In the genomic region with DNA sequence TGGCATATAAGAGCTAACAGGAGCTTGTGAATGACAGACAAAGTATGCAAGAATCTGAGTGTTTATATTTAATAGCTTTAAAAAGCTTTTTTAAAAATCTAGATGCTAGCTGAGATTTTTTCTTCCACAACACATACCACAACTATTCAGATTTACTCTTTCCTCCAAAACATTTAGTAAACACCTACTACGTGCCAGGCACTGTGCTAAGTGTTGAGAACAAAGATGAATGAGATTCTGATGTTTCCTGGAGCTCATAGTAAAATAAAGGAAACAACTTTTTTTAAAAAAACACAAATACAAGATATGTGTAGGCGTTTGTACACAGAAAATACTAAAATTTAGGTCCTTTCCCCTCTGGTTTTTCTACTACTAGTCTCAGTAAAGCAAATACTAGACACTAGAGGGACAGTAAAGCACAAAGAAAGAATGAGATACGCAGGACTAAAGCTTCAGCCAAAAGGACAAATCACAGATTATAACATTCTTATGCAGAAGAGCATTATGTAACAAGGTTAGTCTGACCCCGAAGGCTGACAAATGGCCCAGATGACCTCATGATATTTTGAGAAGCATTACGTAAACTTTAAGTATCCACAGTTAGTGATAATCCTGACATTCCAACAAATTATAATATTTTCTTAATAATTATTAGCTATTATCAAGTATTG, we compare ENCODE assay signal across 26 cellular contexts.
"Had no signal": no experiment of that assay in that cellular context is flagged by ENCODE, and none has a peak within 500 bp of the region (broad histone marks: within the 10 kb centered on the region; RNA-seq: fewer than 3 reads in every experiment).

No MANE protein-coding gene starts in this region.

- H3K4me3 ChIP-seq: body of pancreas, colonic mucosa, left lung, mucosa of descending colon, sigmoid colon, smooth muscle cell, stomach, suprapubic skin, tibial artery, upper lobe of right lung had no signal

- ATAC-seq: body of pancreas; left lung; mucosa of descending colon; stimulated activated naive B cell treated with anti-CD40 and anti-IgM and Interleukin-4, amounts not matched to agents 10 μg/mL and 1 μg/mL and 100 μg/mL, for 72 hours; upper lobe of right lung had no signal

- H3K27me3 Mint-ChIP-seq: activated naive CD8-positive, alpha-beta T cell; stimulated activated naive B cell treated with anti-CD40 and anti-IgM and Interleukin-4, amounts not matched to agents 10 μg/mL and 1 μg/mL and 100 μg/mL, for 72 hours had no signal

- H3K4me1 Mint-ChIP-seq: nephron progenitor cell; stimulated activated naive B cell treated with anti-CD40 and anti-IgM and Interleukin-4, amounts not matched to agents 10 μg/mL and 1 μg/mL and 100 μg/mL, for 72 hours had no signal

- H3K36me3 ChIP-seq: colonic mucosa, tibial artery had no signal

- H3K27ac ChIP-seq: body of pancreas, colonic mucosa, left lung, neutrophil, stomach, suprapubic skin, tibial artery, upper lobe of right lung had no signal

- H3K9me3 ChIP-seq: body of pancreas, colonic mucosa, left lung, mucosa of descending colon, neutrophil, sigmoid colon, stomach, suprapubic skin, tibial artery, upper lobe of right lung had no signal

- H3K4me2 ChIP-seq: smooth muscle cell had no signal

- H3K4me3 Mint-ChIP-seq: activated naive CD8-positive, alpha-beta T cell; nephron progenitor cell; stimulated activated naive B cell treated with anti-CD40 and anti-IgM and Interleukin-4, amounts not matched to agents 10 μg/mL and 1 μg/mL and 100 μg/mL, for 72 hours had no signal

- H3K4me1 ChIP-seq: body of pancreas, colonic mucosa, left lung, suprapubic skin, upper lobe of right lung had no signal

- H3K9me3 Mint-ChIP-seq: nephron progenitor cell; stimulated activated naive B cell treated with anti-CD40 and anti-IgM and Interleukin-4, amounts not matched to agents 10 μg/mL and 1 μg/mL and 100 μg/mL, for 72 hours had no signal

- H3K27me3 ChIP-seq: body of pancreas, colonic mucosa, left lung, neutrophil, sigmoid colon, stomach, suprapubic skin, tibial artery, upper lobe of right lung had no signal

- H3K27ac Mint-ChIP-seq: activated naive CD8-positive, alpha-beta T cell; stimulated activated naive B cell treated with anti-CD40 and anti-IgM and Interleukin-4, amounts not matched to agents 10 μg/mL and 1 μg/mL and 100 μg/mL, for 72 hours had no signal

- DNase-seq: activated CD4-positive, alpha-beta T cell treated with anti-CD3 and anti-CD28 coated beads for 48 hours; activated CD4-positive, alpha-beta T cell treated with anti-CD3 and anti-CD28 coated beads, Interleukin-2, amount 50 U/mL, for 48 hours; activated CD8-positive, alpha-beta memory T cell treated with anti-CD3 and anti-CD28 coated beads for 24 hours; activated effector memory CD4-positive, alpha-beta T cell treated with Interleukin-2 at 50 U/mL for 16 hours; activated naive CD4-positive, alpha-beta T cell treated with Interleukin-2 at 50 U/mL for 16 hours; aorta; body of pancreas; cerebellar nuclear complex; colonic mucosa; effector CD8-positive, alpha-beta T cell; foreskin fibroblast; kidney glomerular epithelial cell; left lung; mucosa of descending colon; nephron progenitor cell; sigmoid colon; stimulated activated CD4-positive, alpha-beta T cell treated with anti-CD3 and anti-CD28 coated beads, Interleukin-1b, Interleukin-23, amount 100 ng/mL, for 48 hours; stimulated activated naive B cell treated with anti-CD40 and anti-IgM and Interleukin-4, amounts not matched to agents 10 μg/mL and 1 μg/mL and 100 μg/mL, for 72 hours; stomach; T-helper 1 cell; tibial artery; upper lobe of right lung had no signal
